Comparison of ENCODE assay signal across 2 cellular contexts in the genomic region with DNA sequence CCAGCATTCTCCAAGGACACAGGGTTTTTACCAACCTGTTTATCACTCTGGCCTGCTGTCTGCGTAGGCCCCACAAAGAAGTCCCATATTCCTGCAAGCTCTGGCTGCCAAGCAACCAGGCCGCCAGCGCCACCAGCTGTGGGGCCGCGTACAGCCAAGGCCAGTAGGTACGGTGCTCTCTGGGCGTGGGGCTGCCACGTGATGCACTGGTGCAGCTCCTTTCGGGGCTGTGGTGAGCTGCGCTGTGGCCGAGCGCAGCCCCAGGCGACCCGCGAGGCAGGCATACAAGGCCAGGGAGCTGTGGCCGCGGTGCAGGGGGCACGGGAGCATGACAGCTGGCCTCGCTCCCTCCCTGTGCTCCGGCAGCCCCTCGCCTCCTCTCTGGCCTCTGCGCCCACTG.
TF ChIP-seq lines count a peak whose summit lies in the region.

No MANE protein-coding gene starts in this region.

TF ChIP-seq in IMR-90, 13 proteins besides CTCF, POLR2A, EP300 and RAD21:
- TF ChIP-seq USF2 (IDR thresholded peaks at IDR 0.05; ENCODE audit: low read depth, low read length): no peak
- TF ChIP-seq RFX5 (IDR thresholded peaks at IDR 0.05; ENCODE audit: low read depth, low read length): no peak
- TF ChIP-seq BHLHE40 (IDR thresholded peaks at IDR 0.05; ENCODE audit: low read depth, low read length): no peak
- TF ChIP-seq CEBPB (IDR thresholded peaks at IDR 0.05; ENCODE audit: low read depth, low read length): no peak
- no peak for TF ChIP-seq NFE2L2 (IDR thresholded peaks at IDR 0.05; ENCODE audit: low read depth, low read length)
- TF ChIP-seq RCOR1 (IDR thresholded peaks at IDR 0.05; ENCODE audit: insufficient replicate concordance, low read length): no peak
- TF ChIP-seq MAZ (IDR thresholded peaks at IDR 0.05; ENCODE audit: borderline replicate concordance, low read depth, low read length): no peak
- no peak for TF ChIP-seq SMC3 (IDR thresholded peaks at IDR 0.05; ENCODE audit: low read depth, low read length)
- TF ChIP-seq MAFK (IDR thresholded peaks at IDR 0.05; ENCODE audit: low read depth, low read length): no peak
- no peak for TF ChIP-seq FOS (IDR thresholded peaks at IDR 0.05; ENCODE audit: low read depth, low read length)
- TF ChIP-seq CHD1 (IDR thresholded peaks at IDR 0.05; ENCODE audit: low read depth, low read length): no peak
- TF ChIP-seq, protein P1, sequence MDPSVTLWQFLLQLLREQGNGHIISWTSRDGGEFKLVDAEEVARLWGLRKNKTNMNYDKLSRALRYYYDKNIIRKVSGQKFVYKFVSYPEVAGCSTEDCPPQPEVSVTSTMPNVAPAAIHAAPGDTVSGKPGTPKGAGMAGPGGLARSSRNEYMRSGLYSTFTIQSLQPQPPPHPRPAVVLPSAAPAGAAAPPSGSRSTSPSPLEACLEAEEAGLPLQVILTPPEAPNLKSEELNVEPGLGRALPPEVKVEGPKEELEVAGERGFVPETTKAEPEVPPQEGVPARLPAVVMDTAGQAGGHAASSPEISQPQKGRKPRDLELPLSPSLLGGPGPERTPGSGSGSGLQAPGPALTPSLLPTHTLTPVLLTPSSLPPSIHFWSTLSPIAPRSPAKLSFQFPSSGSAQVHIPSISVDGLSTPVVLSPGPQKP (IDR thresholded peaks at IDR 0.05; ENCODE audit: borderline replicate concordance, low read depth, low read length): no peak
- TF ChIP-seq MXI1 (IDR thresholded peaks at IDR 0.05; ENCODE audit: borderline replicate concordance, low read depth, low read length): no peak

TF ChIP-seq in H1, 55 proteins besides CTCF, POLR2A, EP300 and RAD21:
- no peak for TF ChIP-seq CBX5 (IDR thresholded peaks at IDR 0.05; ENCODE audit: low read depth, low read length)
- no peak for TF ChIP-seq RBBP5 (IDR thresholded peaks at IDR 0.05; ENCODE audit: borderline replicate concordance, low read depth, low read length)
- TF ChIP-seq ATF3 (IDR thresholded peaks at IDR 0.05; ENCODE audit: insufficient read depth, low read depth, low read length): 0 out of 2 replicates have a peak, but pooled peaks have one; percentile 20
- TF ChIP-seq USF2 (IDR thresholded peaks at IDR 0.05; ENCODE audit: low read length): peak; percentile 69
- no peak for TF ChIP-seq SP4 (IDR thresholded peaks at IDR 0.05; ENCODE audit: low read length)
- TF ChIP-seq YY1 (IDR thresholded peaks at IDR 0.05; ENCODE audit: low read depth, low read length): no peak
- TF ChIP-seq BRCA1 (IDR thresholded peaks at IDR 0.05; ENCODE audit: low read depth, low read length): no peak
- peak; percentile 30 for TF ChIP-seq ASH2L (IDR thresholded peaks at IDR 0.05; ENCODE audit: low read length)
- no peak for TF ChIP-seq PHF8 (conservative IDR thresholded peaks at IDR 0.05; ENCODE audit: low read depth, low read length)
- no peak for TF ChIP-seq BACH1 (IDR thresholded peaks at IDR 0.05; ENCODE audit: low read length)
- no peak for TF ChIP-seq NRF1 (IDR thresholded peaks at IDR 0.05; ENCODE audit: low read depth, low read length)
- TF ChIP-seq RFX5 (IDR thresholded peaks at IDR 0.05; ENCODE audit: borderline replicate concordance, low read depth, low read length): no peak
- no peak for TF ChIP-seq CHD1 (IDR thresholded peaks at IDR 0.05; ENCODE audit: low read depth, low read length)
- TF ChIP-seq SIN3A (conservative IDR thresholded peaks at IDR 0.05 in 1 of 2, IDR thresholded peaks at IDR 0.05 in 1 of 2; ENCODE audit: low read depth in 1 of 2, low read length in 2 of 2): no peak
- no peak for TF ChIP-seq CREB1 (IDR thresholded peaks at IDR 0.05)
- TF ChIP-seq TAF7 (optimal IDR thresholded peaks at IDR 0.05; ENCODE audit: borderline replicate concordance, low read depth, low read length): no peak
- no peak for TF ChIP-seq BCL11A (IDR thresholded peaks at IDR 0.05; ENCODE audit: low read depth in 2 of 2, low read length in 2 of 2)
- no peak for TF ChIP-seq NANOG (IDR thresholded peaks at IDR 0.05; ENCODE audit: insufficient read depth, low read depth, low read length, poor library complexity, severe bottlenecking)
- no peak for TF ChIP-seq KDM4A (IDR thresholded peaks at IDR 0.05; ENCODE audit: low read depth, low read length, severe bottlenecking)
- TF ChIP-seq RXRA (IDR thresholded peaks at IDR 0.05; ENCODE audit: insufficient read depth, low read depth, low read length): no peak
- no peak for TF ChIP-seq SIX5 (IDR thresholded peaks at IDR 0.05; ENCODE audit: low read depth, low read length)
- no peak for TF ChIP-seq SAP30 (IDR thresholded peaks at IDR 0.05; ENCODE audit: insufficient read depth, insufficient replicate concordance, low read length)
- TF ChIP-seq CTBP2 (IDR thresholded peaks at IDR 0.05; ENCODE audit: borderline replicate concordance, insufficient read depth, insufficient read length, low read length): no peak
- no peak for TF ChIP-seq SUZ12 (IDR thresholded peaks at IDR 0.05; ENCODE audit: low read length)
- TF ChIP-seq, protein P2, sequence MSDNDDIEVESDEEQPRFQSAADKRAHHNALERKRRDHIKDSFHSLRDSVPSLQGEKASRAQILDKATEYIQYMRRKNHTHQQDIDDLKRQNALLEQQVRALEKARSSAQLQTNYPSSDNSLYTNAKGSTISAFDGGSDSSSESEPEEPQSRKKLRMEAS (IDR thresholded peaks at IDR 0.05): peak; percentile 77
TF ChIP-seq in H1: peak in this region for 4.
